Comparison of ENCODE assay signal across 8 cellular contexts in the genomic region with DNA sequence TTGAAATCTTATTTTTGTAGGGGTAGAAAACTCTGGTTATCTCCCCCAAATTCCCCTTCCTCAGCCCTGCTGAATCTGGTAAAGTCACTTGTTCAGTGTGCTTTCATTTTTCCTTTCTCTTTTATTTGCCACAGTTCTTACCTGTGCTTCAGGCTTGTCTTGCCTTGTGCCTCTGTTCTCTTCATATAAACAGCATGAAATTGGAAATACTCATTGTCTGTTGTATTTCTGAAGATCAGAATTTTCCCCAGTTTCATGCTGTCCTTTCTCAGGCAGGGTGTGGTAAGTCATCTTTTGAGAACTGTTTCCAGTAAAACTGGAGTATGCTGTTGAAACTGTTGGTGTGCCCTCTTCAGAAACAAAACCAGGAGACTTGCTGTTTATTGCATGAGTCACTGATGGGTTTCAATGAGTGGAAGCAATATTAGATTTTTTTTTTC. TPM values are rescaled to one million over a fixed set of nuclear protein-coding genes. Genes with fewer than 3 reads are reported as not detected.
DNase-seq lines count a peak whose midpoint lies in the region; ATAC-seq and TF ChIP-seq lines count a peak whose summit lies in the region.

No MANE protein-coding gene starts in this region.

- peaks cover 21% of the 10 kb centered on the region for H4K20me1 ChIP-seq in Karpas-422 (ENCODE audit: insufficient read depth, low read depth, low read length)

- no peaks in the 10 kb centered on the region for H3K9me3 ChIP-seq in Karpas-422 (ENCODE audit: low read length)
- no peaks in the 10 kb centered on the region for H3K9me3 ChIP-seq in spleen

- no peaks in the 10 kb centered on the region for H3K79me2 ChIP-seq in Karpas-422 (ENCODE audit: low read length)

- no peak overlapping the region for H2AFZ ChIP-seq in Karpas-422 (ENCODE audit: low read length)

- H3K4me1 ChIP-seq in Karpas-422 (ENCODE audit: low read length): peaks cover 9% of the 10 kb centered on the region
- peaks cover 13 to 90% (median 51%) of the 10 kb centered on the region in 6 donors for H3K4me1 ChIP-seq in spleen

- no peak overlapping the region for H3K4me3 ChIP-seq in Karpas-422 (ENCODE audit: low read length)
- H3K4me3 ChIP-seq in spleen: peak overlapping the region in 2 of 8 donors; percentile 15 to 16
- H3K4me3 ChIP-seq in H7 (ENCODE audit: insufficient read depth, low read depth, low read length): no peak overlapping the region

- H3K27me3 ChIP-seq in Karpas-422 (ENCODE audit: low read length) (no peaks in the 10 kb centered on the region), spleen (replicated peaks in 1 of 7) (no peaks in the 10 kb centered on the region), H7 (ENCODE audit: control insufficient read depth, insufficient read depth, low read length) (no peaks in the 10 kb centered on the region)

- no peaks in the 10 kb centered on the region for H3K36me3 ChIP-seq in Karpas-422 (ENCODE audit: insufficient read depth, low read length)
- H3K36me3 ChIP-seq in spleen: no peaks in the 10 kb centered on the region
- no peaks in the 10 kb centered on the region for H3K36me3 ChIP-seq in H7 (replicated peaks; ENCODE audit: control insufficient read depth, insufficient read depth, low read length)

- H3K9me2 ChIP-seq in Karpas-422 (replicated peaks; ENCODE audit: insufficient read depth, low read length): no peaks in the 10 kb centered on the region

- no peak overlapping the region for H3K9ac ChIP-seq in Karpas-422 (ENCODE audit: low read length)

- H3K27ac ChIP-seq in Karpas-422 (ENCODE audit: low read length) (no peak overlapping the region), spleen (peak overlapping the region in 6 of 8 donors; percentile 2 to 55 (median 18))

- intact Hi-C loops in spleen (cut with DNase I; ENCODE audit: low total_unique reads) (loop anchor here (10.0 kb wide), 1 partner anchor 353 kb away; no protein-coding TSS in a partner anchor), left colon (cut with DNase I, micrococcal nuclease) (no loop called here)

- no peak for TF ChIP-seq CTCF in spleen (IDR thresholded peaks at IDR 0.05 in 8 of 11, conservative IDR thresholded peaks at IDR 0.05 in 3 of 11)

- ATAC-seq in GM21737 (IDR thresholded peaks at IDR 0.05; ENCODE audit: unreplicated experiment) (peak; percentile 78), left colon (no peak)

- no peak for TF ChIP-seq POLR2A in spleen (IDR thresholded peaks at IDR 0.05)

- DNase-seq in DMS79 treated with DMSO at 0.1 percent for 48 hours (lab: John Stamatoyannopoulos, UW): peak; percentile 62
- DNase-seq in DMS79 (lab: John Stamatoyannopoulos, UW): no peak
- no peak for DNase-seq in Karpas-422
- DNase-seq in dermis blood vessel endothelial cell: peak; percentile 43
- DNase-seq in spleen: no peak
- no peak for DNase-seq in H7
- DNase-seq in left colon: no peak

- peak overlapping the region; percentile 9 for H3K4me2 ChIP-seq in Karpas-422 (ENCODE audit: low read depth, low read length, poor library complexity, severe bottlenecking)

RNA-seq across cellular contexts. Expression of a gene that starts 7.0 kb away (rescaled TPM):
- 19.2 and 31.9 TPM in 2 replicates for total RNA-seq in Karpas-422 (2014; rRNA removed; shearing (Covaris generic); ENCODE audit: low replicate concordance)
- total RNA-seq in dermis blood vessel endothelial cell (264 and 271 TPM in 2 replicates), spleen (100 to 1,000 TPM; 101 to 155 (median 117) TPM), left colon (100 to 1,000 TPM in 1 of 2 donors, 10 to 100 TPM in 1; 71.4 to 107 TPM)
- 10 to 100 TPM; 37.4 to 49.2 (median 40.0) TPM for polyA plus RNA-seq in spleen
- total RNA-seq in H7 (2014; rRNA removed; shearing (Covaris generic)): 33.7 and 33.9 TPM in 2 replicates

Comparison
In these comparisons a context has a peak if more than half of its experiments do, and no peak if none do; other contexts are left out.
1. DNase-seq: peak in DMS79 treated with DMSO at 0.1 percent for 48 hours (single experiment) and dermis blood vessel endothelial cell (single experiment); none in DMS79 (single experiment), Karpas-422 (single experiment), spleen (single experiment), H7 (single experiment) and left colon (0 of 2).